Comparison of ENCODE assay signal across 8 cellular contexts in the genomic region with DNA sequence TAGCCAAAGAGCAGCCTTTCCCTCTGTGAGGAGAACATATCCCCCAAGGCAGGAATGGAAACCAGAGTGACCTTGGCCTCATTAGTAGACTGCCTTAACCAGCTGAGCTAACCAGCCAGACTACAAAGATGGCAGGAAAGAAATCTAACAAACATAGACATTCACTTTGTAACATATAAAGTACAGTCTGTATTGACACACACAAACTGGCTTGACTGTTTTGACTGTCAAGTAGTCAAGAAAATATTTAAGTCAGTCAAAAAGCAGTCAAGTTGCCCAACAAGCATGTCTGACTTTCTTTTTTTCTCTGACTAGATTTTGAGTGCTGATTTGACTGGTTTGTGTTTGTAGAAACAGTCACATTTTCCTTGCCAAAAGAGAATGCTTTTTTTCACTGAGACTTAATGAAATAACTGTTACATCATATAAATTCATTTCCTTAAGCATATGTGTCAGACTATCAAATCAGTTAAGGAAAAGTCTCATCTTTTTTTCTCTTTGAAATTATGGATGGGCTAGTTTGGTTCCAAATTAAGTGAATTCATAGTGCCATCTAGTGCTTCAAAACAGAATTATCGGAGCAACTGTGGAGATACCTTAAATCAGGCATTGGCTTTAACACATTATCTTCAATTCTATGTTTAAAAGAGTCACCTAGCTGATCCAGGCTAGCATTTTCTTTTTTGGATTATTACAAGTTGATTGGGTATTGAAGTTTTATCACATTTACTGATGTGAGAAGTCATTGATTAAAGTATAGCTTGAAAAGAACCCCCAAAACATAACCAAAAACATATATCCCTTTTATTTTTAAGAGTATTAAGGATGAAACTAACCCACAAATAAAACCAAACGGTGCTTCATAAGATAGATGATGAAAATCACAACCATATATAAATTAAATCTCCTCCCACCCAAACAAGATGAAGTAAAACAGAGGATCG.
DNase-seq lines count a peak whose midpoint lies in the region; ATAC-seq, FAIRE-seq and TF ChIP-seq lines count a peak whose summit lies in the region.

No MANE protein-coding gene starts in this region.

- in situ Hi-C loops in T47D (cut with HindIII; ENCODE audit: low pct_unique_long_range_greater_than_20kb, low sequenced_read_pairs) = no loop called here

- peak; percentile 43 for FAIRE-seq in A549 (lab: Jason Lieb, UNC)
- peak; percentile 73 for FAIRE-seq in kidney (lab: Jason Lieb, UNC)

- TF ChIP-seq RAD21 in A549 (conservative IDR thresholded peaks at IDR 0.05 in 1 of 2, IDR thresholded peaks at IDR 0.05 in 1 of 2) = peak; percentile 86 to 91

- H3K36me3 ChIP-seq in kidney (ENCODE audit: control insufficient read depth in 1 of 2, insufficient read depth in 2 of 2, low read length in 2 of 2) = no peaks in the 10 kb centered on the region
- no peaks in the 10 kb centered on the region for H3K36me3 ChIP-seq in thyroid gland

- no peaks in the 10 kb centered on the region for H3K27me3 ChIP-seq in thyroid gland

- CTCF ChIA-PET in A549 (lab: Yijun Ruan, JAX) = interaction anchor here (0.7 to 2.3 kb wide), 22 partner anchors 10 to 946 kb away, joined by 3 to 10 read pairs (median 3); no protein-coding TSS in a partner anchor

- H3K4me1 ChIP-seq in A549 (no peaks in the 10 kb centered on the region), kidney (ENCODE audit: control insufficient read depth in 1 of 2, insufficient read depth in 1 of 2, low read depth in 1 of 2, low read length in 2 of 2) (no peaks in the 10 kb centered on the region), thyroid gland (no peaks in the 10 kb centered on the region)

- intact Hi-C loops in kidney (cut with DNase I) = no loop called here
- intact Hi-C loops in thyroid gland (cut with DNase I) = no loop called here

- H3K4me2 ChIP-seq in A549 = no peak overlapping the region

- H3K9ac ChIP-seq in kidney (ENCODE audit: low read length in 2 of 2) = no peak overlapping the region

- DNase-seq in A549 (ENCODE audit: low read depth in 1 of 2, low spot score in 1 of 2) = peak; percentile 20 to 46
- peak; percentile 55 for DNase-seq in GM12865 (ENCODE audit: low read depth)
- peak; percentile 44 for DNase-seq in NCI-H748 (lab: John Stamatoyannopoulos, UW; ENCODE audit: unreplicated experiment)
- peak; percentile 16 to 72 for DNase-seq in T47D (ENCODE audit: low read depth in 1 of 2, low spot score in 1 of 2)
- no peak for DNase-seq in kidney
- DNase-seq in thyroid gland = no peak
- no peak for DNase-seq in activated naive CD4-positive, alpha-beta T cell treated with anti-CD3 and anti-CD28 coated beads, Interleukin-2, amount 50 U/mL, for 16 hours

- H3K27ac ChIP-seq in A549 = no peak overlapping the region
- no peak overlapping the region for H3K27ac ChIP-seq in kidney (ENCODE audit: low read depth in 2 of 2, low read length in 2 of 2)
- no peak overlapping the region for H3K27ac ChIP-seq in thyroid gland

- no peak overlapping the region for H3K4me3 ChIP-seq in A549
- H3K4me3 ChIP-seq in GM12865 (ENCODE audit: low read depth, low read length) = no peak overlapping the region
- H3K4me3 ChIP-seq in kidney (ENCODE audit: low read length in 2 of 2) = no peak overlapping the region
- no peak overlapping the region for H3K4me3 ChIP-seq in thyroid gland (replicated peaks in 1 of 3)

- TF ChIP-seq EP300 in A549 (IDR thresholded peaks at IDR 0.05) = no peak

- WGBS in A549 (ENCODE audit: missing lambda C conversion rate) = 18% methylated on average over 3 of the region's 3 CpGs
- 39 to 45% methylated on average over 3 of the region's 3 CpGs for WGBS in thyroid gland, 2 donors

- ATAC-seq in A549 = peak in 1 of 2 experiments; percentile 86; a peak in 4 of 6 replicates
- peak; percentile 74 for ATAC-seq in HG03442 (IDR thresholded peaks at IDR 0.05; ENCODE audit: unreplicated experiment)

- TF ChIP-seq POLR2A in A549 (IDR thresholded peaks at IDR 0.05; ENCODE audit: low read length) (no peak), thyroid gland (IDR thresholded peaks at IDR 0.05) (no peak)

- POLR2A ChIA-PET in A549 (lab: Yijun Ruan, JAX) = interaction anchor here (0.5 kb wide), 1 partner anchor 309 kb away, joined by 4 read pairs; no protein-coding TSS in a partner anchor

- TF ChIP-seq CTCF in A549 (IDR thresholded peaks at IDR 0.05) = peak; percentile 82
- TF ChIP-seq CTCF in GM12865 (IDR thresholded peaks at IDR 0.05; ENCODE audit: insufficient read depth, low read depth, low read length, missing control alignments) = peak; percentile 38
- TF ChIP-seq CTCF in kidney (IDR thresholded peaks at IDR 0.05; ENCODE audit: borderline replicate concordance, extremely low read depth, insufficient read depth) = peak; percentile 52
- TF ChIP-seq CTCF in thyroid gland (IDR thresholded peaks at IDR 0.05) = peak in 5 of 6 experiments; percentile 13 to 63 (median 55)

- H3K9me3 ChIP-seq in A549 (no peaks in the 10 kb centered on the region), kidney (ENCODE audit: control insufficient read depth in 1 of 2, low read length in 2 of 2) (no peaks in the 10 kb centered on the region), thyroid gland (no peaks in the 10 kb centered on the region)

TF ChIP-seq in A549, 52 proteins besides CTCF, POLR2A, EP300 and RAD21:
- TF ChIP-seq SMC3 (IDR thresholded peaks at IDR 0.05) = peak; percentile 84
- no peak for TF ChIP-seq EHMT2 (IDR thresholded peaks at IDR 0.05; ENCODE audit: low read depth)
- no peak for TF ChIP-seq HOXB13 (CRISPR knock-in tag; IDR thresholded peaks at IDR 0.05; ENCODE audit: low read depth)
- TF ChIP-seq TFCP2L1 (CRISPR knock-in tag; IDR thresholded peaks at IDR 0.05) = no peak

Comparison
In these comparisons a context has a peak if more than half of its experiments do, and no peak if none do; other contexts are left out.
1. DNase-seq: peak in A549 (2 of 2), GM12865 (single experiment), NCI-H748 (single experiment) and T47D (2 of 2); none in kidney (single experiment), thyroid gland (0 of 2) and activated naive CD4-positive, alpha-beta T cell treated with anti-CD3 and anti-CD28 coated beads, Interleukin-2, amount 50 U/mL, for 16 hours (single experiment).
2. Peak in every context shown above with its lines, with median percentiles within 50 percentile points of each other: CTCF ChIP-seq.